8 cellular contexts compared by ENCODE assay signal in genomic region chr19:8322638-8322997, GRCh38. TPM values are rescaled to one million over a fixed set of nuclear protein-coding genes. Genes with fewer than 3 reads are reported as not detected.
A peak's percentile ranks its signal among the peaks of the same experiment; 100 is the strongest.
DNase-seq lines count a peak whose midpoint lies in the region; ATAC-seq and TF ChIP-seq lines count a peak whose summit lies in the region.

No MANE protein-coding gene starts in this region.

- no peaks in the 10 kb centered on the region for H3K9me3 Mint-ChIP-seq in activated naive CD8-positive, alpha-beta T cell treated with anti-CD3 and anti-CD28 coated beads for 36 hours

- no peak for TF ChIP-seq CTCF in SK-N-SH (IDR thresholded peaks at IDR 0.05)

- peaks cover 18% of the 10 kb centered on the region for H4K20me1 ChIP-seq in SK-N-SH (ENCODE audit: insufficient read depth)

- no peak overlapping the region for H2AFZ ChIP-seq in SK-N-SH (ENCODE audit: low read depth)

- peak overlapping the region; percentile 87 to 99 for H3K4me3 ChIP-seq in SK-N-SH (ENCODE audit: low read depth in 2 of 2, low read length in 1 of 2)
- peak overlapping the region; percentile 93 for H3K4me3 ChIP-seq in iPS-20b (ENCODE audit: low read length)
- H3K4me3 ChIP-seq in stomach smooth muscle (ENCODE audit: low read length in 2 of 2), result peak overlapping the region; percentile 95 to 99

- H3K27ac ChIP-seq in SK-N-SH (ENCODE audit: low read depth in 2 of 2, low read length in 1 of 2) (no peak overlapping the region), iPS-20b (ENCODE audit: low read length) (peak overlapping the region; percentile 79), stomach smooth muscle (ENCODE audit: low read length) (peak overlapping the region; percentile 88)

- H3K4me1 Mint-ChIP-seq in activated naive CD8-positive, alpha-beta T cell treated with anti-CD3 and anti-CD28 coated beads for 36 hours, result peaks cover 23% of the 10 kb centered on the region

- peaks cover 55% of the 10 kb centered on the region for H3K79me2 ChIP-seq in SK-N-SH (ENCODE audit: insufficient read depth)

- H3F3A ChIP-seq in SK-N-SH (replicated peaks; ENCODE audit: insufficient read depth), result peaks cover 10% of the 10 kb centered on the region

- H3K9ac ChIP-seq in SK-N-SH, result peak overlapping the region; percentile 99
- H3K9ac ChIP-seq in iPS-20b (ENCODE audit: low read depth, low read length), result peak overlapping the region; percentile 98; the same call in 1 of the 2 replicates
- H3K9ac ChIP-seq in stomach smooth muscle (ENCODE audit: low read length in 2 of 2), result peak overlapping the region; percentile 51 to 98

- peak overlapping the region; percentile 95 for H3K27ac Mint-ChIP-seq in activated naive CD8-positive, alpha-beta T cell treated with anti-CD3 and anti-CD28 coated beads for 36 hours

- no peaks in the 10 kb centered on the region for H3K9me3 ChIP-seq in SK-N-SH
- H3K9me3 ChIP-seq in iPS-20b (ENCODE audit: insufficient read depth, low read depth, low read length), result no peaks in the 10 kb centered on the region
- H3K9me3 ChIP-seq in stomach smooth muscle (ENCODE audit: control insufficient read depth in 2 of 2, low read length in 2 of 2), result no peaks in the 10 kb centered on the region

- H3K4me3 Mint-ChIP-seq in activated naive CD8-positive, alpha-beta T cell treated with anti-CD3 and anti-CD28 coated beads for 36 hours, result peak overlapping the region; percentile 97

- ATAC-seq in SK-N-SH treated with all-trans-retinoic acid at 6 μM for 48 hours, result no peak
- ATAC-seq in GM21367 (IDR thresholded peaks at IDR 0.05; ENCODE audit: unreplicated experiment), result no peak
- no peak for ATAC-seq in GM19023 (IDR thresholded peaks at IDR 0.05; ENCODE audit: unreplicated experiment)
- ATAC-seq in HG03039 (IDR thresholded peaks at IDR 0.05; ENCODE audit: unreplicated experiment), result no peak

- H3K27me3 Mint-ChIP-seq in activated naive CD8-positive, alpha-beta T cell treated with anti-CD3 and anti-CD28 coated beads for 36 hours, result no peaks in the 10 kb centered on the region

- TF ChIP-seq EP300 in SK-N-SH (IDR thresholded peaks at IDR 0.05; ENCODE audit: borderline replicate concordance in 1 of 2, low read depth in 1 of 2, low read length in 1 of 2), result no peak

- TF ChIP-seq RAD21 in SK-N-SH (IDR thresholded peaks at IDR 0.05; ENCODE audit: low read length), result no peak

- no peaks in the 10 kb centered on the region for H3K9me2 ChIP-seq in SK-N-SH

- no peaks in the 10 kb centered on the region for H3K27me3 ChIP-seq in SK-N-SH (ENCODE audit: insufficient read depth)
- H3K27me3 ChIP-seq in iPS-20b (ENCODE audit: insufficient read depth, low read length), result no peaks in the 10 kb centered on the region
- H3K27me3 ChIP-seq in stomach smooth muscle (ENCODE audit: control insufficient read depth in 1 of 2, insufficient read depth in 2 of 2, low read length in 2 of 2), result no peaks in the 10 kb centered on the region

- 78% methylated on average over 4 of the region's 7 CpGs for WGBS in SK-N-SH (ENCODE audit: low lambda C conversion rate)

- H3K4me2 ChIP-seq in SK-N-SH, result peak overlapping the region; percentile 97

- no peak for DNase-seq in SK-N-SH
- DNase-seq in activated naive CD8-positive, alpha-beta T cell treated with anti-CD3 and anti-CD28 coated beads for 36 hours, result no peak

- H3K36me3 ChIP-seq in SK-N-SH (replicated peaks in 1 of 2; ENCODE audit: control insufficient read depth in 1 of 2, insufficient read depth in 2 of 2, low read length in 1 of 2) (peaks cover 7 to 15% of the 10 kb centered on the region in 2 experiments), iPS-20b (ENCODE audit: insufficient read depth, low read depth, low read length) (peaks cover 28% of the 10 kb centered on the region), stomach smooth muscle (ENCODE audit: control insufficient read depth in 2 of 2, insufficient read depth in 2 of 2, low read length in 2 of 2) (peaks cover 5 to 11% of the 10 kb centered on the region in 2 donors)

- CTCF ChIA-PET in SK-N-SH (lab: Yijun Ruan, JAX), result interaction anchor here (1.8 to 2.9 kb wide), 2 partner anchors 13 to 19 kb away, joined by 6 to 14 read pairs; no protein-coding TSS in a partner anchor

- POLR2A ChIA-PET in SK-N-SH (lab: Yijun Ruan, JAX), result interaction anchor here (1.2 to 1.8 kb wide), 2 partner anchors 10 to 56 kb away, joined by 3 to 4 read pairs; no protein-coding TSS in a partner anchor

- H3K4me1 ChIP-seq in SK-N-SH (ENCODE audit: control insufficient read depth in 1 of 2, insufficient read depth in 2 of 2, low read depth in 1 of 2, low read length in 1 of 2), result peaks cover 14 to 16% of the 10 kb centered on the region in 2 experiments; a peak in 2 of 4 replicates
- peaks cover 9% of the 10 kb centered on the region; the same call in 1 of the 2 replicates for H3K4me1 ChIP-seq in iPS-20b (ENCODE audit: insufficient read depth, low read length)
- H3K4me1 ChIP-seq in stomach smooth muscle (ENCODE audit: control insufficient read depth, insufficient read depth, low read length), result peaks cover 22% of the 10 kb centered on the region

- H3K36me3 Mint-ChIP-seq in activated naive CD8-positive, alpha-beta T cell treated with anti-CD3 and anti-CD28 coated beads for 36 hours, result peaks cover 37% of the 10 kb centered on the region

TF ChIP-seq in SK-N-SH, 30 proteins besides CTCF, POLR2A, EP300 and RAD21 (continues in another document):
- TF ChIP-seq TEAD4 (IDR thresholded peaks at IDR 0.05; ENCODE audit: borderline replicate concordance, insufficient read depth) (no peak), FOSL2 (IDR thresholded peaks at IDR 0.05; ENCODE audit: borderline replicate concordance, low read depth) (no peak), RXRA (IDR thresholded peaks at IDR 0.05; ENCODE audit: borderline replicate concordance, low read depth) (no peak), EZH2phosphoT487 (IDR thresholded peaks at IDR 0.05; ENCODE audit: borderline replicate concordance, low read depth) (no peak), PBX3 (IDR thresholded peaks at IDR 0.05) (no peak), MEF2A (IDR thresholded peaks at IDR 0.05; ENCODE audit: borderline replicate concordance, low read depth) (no peak)

TF ChIP-seq in SK-N-SH treated with all-trans-retinoic acid at 6 μM for 48 hours, 23 proteins besides CTCF, POLR2A, EP300 and RAD21 (continues in another document):
- TF ChIP-seq POU6F1 (CRISPR knock-in tag; IDR thresholded peaks at IDR 0.05; ENCODE audit: borderline replicate concordance, low read depth) (no peak), TOX (CRISPR knock-in tag; IDR thresholded peaks at IDR 0.05; ENCODE audit: borderline replicate concordance) (no peak), RARB (CRISPR knock-in tag; IDR thresholded peaks at IDR 0.05) (no peak), SNAI2 (CRISPR knock-in tag; IDR thresholded peaks at IDR 0.05) (no peak), TCF4 (CRISPR knock-in tag; IDR thresholded peaks at IDR 0.05; ENCODE audit: borderline replicate concordance) (no peak)

RNA-seq across cellular contexts. Expression of gene RPS28, which starts 1.3 kb away (rescaled TPM):
- 410 and 601 TPM in 2 replicates for polyA plus RNA-seq in SK-N-SH (2012; rRNA removed)
- polyA plus RNA-seq in SK-N-SH (2012; cell fraction: cytosol; rRNA removed), result 358 and 452 TPM in 2 replicates
- 158 and 329 TPM in 2 replicates for polyA plus RNA-seq in SK-N-SH (2012; cell fraction: nucleus; rRNA removed)
- total RNA-seq in activated naive CD8-positive, alpha-beta T cell treated with anti-CD3 and anti-CD28 coated beads for 36 hours, result 1,000 to 10,000 TPM; 2,304 to 2,331 TPM

RNA-seq across cellular contexts. Expression of gene NDUFA7, which starts 1.4 kb away (rescaled TPM):
- polyA plus RNA-seq in SK-N-SH (2012; rRNA removed), result 107 and 111 TPM in 2 replicates
- polyA plus RNA-seq in SK-N-SH (2012; cell fraction: cytosol; rRNA removed), result 58.2 and 80.9 TPM in 2 replicates
- 52.6 and 53.8 TPM in 2 replicates for polyA plus RNA-seq in SK-N-SH (2012; cell fraction: nucleus; rRNA removed)
- 10 to 100 TPM; 78.0 to 84.8 TPM for total RNA-seq in activated naive CD8-positive, alpha-beta T cell treated with anti-CD3 and anti-CD28 coated beads for 36 hours

RNA-seq across cellular contexts. Expression of gene CD320, which starts 14.5 kb away (rescaled TPM):
- polyA plus RNA-seq in SK-N-SH (2012; rRNA removed), result 100 and 129 TPM in 2 replicates
- 50.7 and 92.2 TPM in 2 replicates for polyA plus RNA-seq in SK-N-SH (2012; cell fraction: cytosol; rRNA removed)
- 66.9 and 112 TPM in 2 replicates for polyA plus RNA-seq in SK-N-SH (2012; cell fraction: nucleus; rRNA removed)
- total RNA-seq in activated naive CD8-positive, alpha-beta T cell treated with anti-CD3 and anti-CD28 coated beads for 36 hours, result 10 to 100 TPM; 71.5 to 77.7 TPM

RNA-seq across cellular contexts. Expression of gene KANK3, which starts 20.4 kb away (rescaled TPM):
- 0.51 and 0.91 TPM in 2 replicates for polyA plus RNA-seq in SK-N-SH (2012; rRNA removed)
- polyA plus RNA-seq in SK-N-SH (2012; cell fraction: cytosol; rRNA removed), result 0.12 and 0.17 TPM in 2 replicates
- polyA plus RNA-seq in SK-N-SH (2012; cell fraction: nucleus; rRNA removed), result 1.5 and 1.7 TPM in 2 replicates
- total RNA-seq in activated naive CD8-positive, alpha-beta T cell treated with anti-CD3 and anti-CD28 coated beads for 36 hours, result under 1 TPM; 0.47 to 0.64 TPM

RNA-seq across cellular contexts. Expression of gene ANGPTL4, which starts 41.3 kb away (rescaled TPM):
- polyA plus RNA-seq in SK-N-SH (2012; rRNA removed), result 62.5 and 71.2 TPM in 2 replicates
- 25.9 and 37.6 TPM in 2 replicates for polyA plus RNA-seq in SK-N-SH (2012; cell fraction: cytosol; rRNA removed)
- 181 and 394 TPM in 2 replicates for polyA plus RNA-seq in SK-N-SH (2012; cell fraction: nucleus; rRNA removed)
- total RNA-seq in activated naive CD8-positive, alpha-beta T cell treated with anti-CD3 and anti-CD28 coated beads for 36 hours, result 1 to 10 TPM; 1.9 to 2.1 TPM

Comparison
In these comparisons a context has a peak if more than half of its experiments do, and no peak if none do; other contexts are left out.
1. H3K27ac ChIP-seq: peak in iPS-20b (single experiment) and stomach smooth muscle (single experiment); none in SK-N-SH (0 of 2).
2. Peak in every context shown above with its lines, with median percentiles within 50 percentile points of each other: H3K4me3 ChIP-seq and H3K9ac ChIP-seq.